In genomic region chr1:89721351-89721750, GRCh38 we compare ENCODE assay signal across 8 cellular contexts.
DNase-seq lines count a peak whose midpoint lies in the region; ATAC-seq, FAIRE-seq and TF ChIP-seq lines count a peak whose summit lies in the region.

No MANE protein-coding gene starts in this region.

- ATAC-seq in activated T-cell treated with anti-CD3 and anti-CD28 coated beads, Interleukin-2, amount 50 U/mL, for 4 hours = peak; percentile 25 to 31
- ATAC-seq in GM18517 (IDR thresholded peaks at IDR 0.05; ENCODE audit: unreplicated experiment) (no peak), GM21825 (IDR thresholded peaks at IDR 0.05; ENCODE audit: unreplicated experiment) (no peak)

- no peak for TF ChIP-seq CTCF in lower leg skin (IDR thresholded peaks at IDR 0.05)

- peak overlapping the region; percentile 37 for H3K4me3 Mint-ChIP-seq in activated T-cell treated with anti-CD3 and anti-CD28 coated beads, Interleukin-2, amount 50 U/mL, for 4 hours

- H3K4me3 ChIP-seq in lower leg skin (ENCODE audit: low read depth, poor library complexity, severe bottlenecking) = no peak overlapping the region

- 67 to 73% methylated on average over 3 of the region's 3 CpGs for WGBS in lower leg skin, 2 donors

- intact Hi-C loops in lower leg skin (cut with DNase I; ENCODE audit: low total_unique reads) = no loop called here

- no peak for TF ChIP-seq POLR2A in lower leg skin (IDR thresholded peaks at IDR 0.05)

- H3K36me3 Mint-ChIP-seq in activated T-cell treated with anti-CD3 and anti-CD28 coated beads, Interleukin-2, amount 50 U/mL, for 4 hours (ENCODE audit: insufficient read depth) = peaks cover 32% of the 10 kb centered on the region

- H3K9me3 Mint-ChIP-seq in activated T-cell treated with anti-CD3 and anti-CD28 coated beads, Interleukin-2, amount 50 U/mL, for 4 hours = peaks cover 4% of the 10 kb centered on the region

- no peak for FAIRE-seq in HTR-8/SVneo (lab: Jason Lieb, UNC)

- no peaks in the 10 kb centered on the region for H3K27me3 Mint-ChIP-seq in activated T-cell treated with anti-CD3 and anti-CD28 coated beads, Interleukin-2, amount 50 U/mL, for 4 hours (ENCODE audit: low read depth)

- peaks cover 93% of the 10 kb centered on the region for H3K4me1 Mint-ChIP-seq in activated T-cell treated with anti-CD3 and anti-CD28 coated beads, Interleukin-2, amount 50 U/mL, for 4 hours (ENCODE audit: low read depth)

- peak; percentile 75 for DNase-seq in EH (ENCODE audit: low read depth)
- peak; percentile 12 for DNase-seq in HTR-8/SVneo (ENCODE audit: insufficient read length, low spot score)
- DNase-seq in activated T-cell treated with anti-CD3 and anti-CD28 coated beads, Interleukin-2, amount 50 U/mL, for 4 hours = peak; percentile 12
- peak; percentile 28 for DNase-seq in kidney glomerular epithelial cell (lab: John Stamatoyannopoulos, UW)
- no peak for DNase-seq in globus pallidus (ENCODE audit: low spot score)
- no peak for DNase-seq in lower leg skin (ENCODE audit: low spot score in 2 of 2)

Comparison
In these comparisons a context has a peak if more than half of its experiments do, and no peak if none do; other contexts are left out.
1. DNase-seq: peak in EH (single experiment), HTR-8/SVneo (single experiment), activated T-cell treated with anti-CD3 and anti-CD28 coated beads, Interleukin-2, amount 50 U/mL, for 4 hours (single experiment) and kidney glomerular epithelial cell (single experiment); none in globus pallidus (single experiment) and lower leg skin (0 of 2).
2. ATAC-seq: peak in activated T-cell treated with anti-CD3 and anti-CD28 coated beads, Interleukin-2, amount 50 U/mL, for 4 hours (2 of 2); none in GM18517 (single experiment) and GM21825 (single experiment).